Comparison of ENCODE assay signal across 20 cellular contexts in genomic region chr13:76646946-76647345, GRCh38.
"Had no signal": no experiment of that assay in that cellular context is flagged by ENCODE, and none has a peak within 500 bp of the region (broad histone marks: within the 10 kb centered on the region; RNA-seq: fewer than 3 reads in every experiment).

No MANE protein-coding gene starts in this region.

- DNase-seq: activated CD4-positive, alpha-beta T cell treated with anti-CD3 and anti-CD28 coated beads, Interleukin-2, amount 50 U/mL, for 1 hour; activated CD8-positive, alpha-beta T cell treated with anti-CD3 and anti-CD28 coated beads for 36 hours; activated gamma-delta T cell treated with Interleukin-2 at 50 U/mL for 16 hours; activated naive CD4-positive, alpha-beta T cell treated with anti-CD3 and anti-CD28 coated beads, Interleukin-2, amount 50 U/mL, for 16 hours; activated T-cell treated with anti-CD3 and anti-CD28 coated beads, Interleukin-2, amount 50 U/mL, for 4 hours; amygdala; caudate nucleus; cortex of kidney; effector memory CD8-positive, alpha-beta T cell; heart right ventricle; left ventricle myocardium superior; mucosa of descending colon; right cardiac atrium; stimulated activated CD4-positive, alpha-beta T cell treated with anti-CD3 and anti-CD28 coated beads, Interleukin-4, amount 100 ng/mL, for 24 hours; uterus had no signal

- H3K27ac ChIP-seq: foreskin keratinocyte, heart right ventricle had no signal

- H3K4me3 ChIP-seq: heart right ventricle, mucosa of descending colon, uterus had no signal

- ATAC-seq: activated CD8-positive, alpha-beta T cell treated with anti-CD3 and anti-CD28 coated beads for 36 hours; activated T-cell treated with anti-CD3 and anti-CD28 coated beads, Interleukin-2, amount 50 U/mL, for 4 hours; activated T-helper 17 cell treated with anti-CD3 and anti-CD28 coated beads, Interleukin-2, amount 50 U/mL, for 72 hours; effector memory CD8-positive, alpha-beta T cell; foreskin keratinocyte; heart right ventricle; left ventricle myocardium superior; mucosa of descending colon; natural killer cell treated with Interleukin-12 subunit alpha and Interleukin-12 subunit beta and Interleukin-15 and Interleukin-18, amount 100 ng/mL, for 72 hours; right cardiac atrium; stimulated activated effector memory CD8-positive, alpha-beta T cell treated with anti-CD3 and anti-CD28 coated beads, Interleukin-12 subunit alpha, Interleukin-12 subunit beta, amount 100 ng/mL, for 72 hours; WTC11 had no signal
